Comparison of ENCODE assay signal across 13 cellular contexts in the genomic region with DNA sequence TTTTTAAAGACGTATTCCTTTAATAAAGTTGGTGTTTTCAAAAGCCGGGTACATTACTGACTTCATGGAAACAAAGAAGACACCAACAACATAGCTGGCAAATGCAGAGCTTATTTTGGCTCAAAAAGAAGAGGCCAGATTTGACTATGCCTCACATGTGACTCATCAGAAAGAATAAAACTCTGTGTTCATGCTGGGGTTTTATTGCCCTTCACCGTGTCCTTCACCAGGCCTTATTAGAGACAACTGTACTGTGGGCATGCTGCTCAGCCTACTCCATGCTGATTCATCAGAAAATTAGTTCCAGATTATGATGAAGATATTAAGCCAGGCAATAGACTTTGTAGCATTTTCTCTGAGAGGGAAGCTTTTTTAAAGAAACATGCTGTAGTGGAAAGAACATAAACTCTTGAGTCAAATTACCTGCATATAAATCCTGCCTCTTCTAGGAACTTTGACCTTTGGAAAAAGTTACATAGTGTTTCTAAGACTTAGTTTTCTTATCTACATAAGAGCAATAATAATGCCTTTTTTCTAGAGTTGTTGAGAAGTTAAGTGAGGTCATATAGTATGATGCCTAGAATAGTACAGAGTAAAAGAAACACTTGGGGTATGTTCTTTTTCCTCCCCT.
DNase-seq lines count a peak whose midpoint lies in the region; ATAC-seq, FAIRE-seq and TF ChIP-seq lines count a peak whose summit lies in the region.
"Had no signal": no experiment of that assay in that cellular context is flagged by ENCODE, and none has a peak within 500 bp of the region (broad histone marks: within the 10 kb centered on the region; RNA-seq: fewer than 3 reads in every experiment).

No MANE protein-coding gene starts in this region.

- H3K36me3 ChIP-seq in A673 (ENCODE audit: insufficient read depth, low read length, poor library complexity, severe bottlenecking) (no peaks in the 10 kb centered on the region), left lung (peaks cover 0 to 12% of the 10 kb centered on the region in 2 donors)
- no peaks in the 10 kb centered on the region for H3K36me3 ChIP-seq in CD8-positive, alpha-beta memory T cell (ENCODE audit: insufficient read depth, low read length)

- peaks cover 4 to 30% (median 7%) of the 10 kb centered on the region in 3 donors for H3K36me3 Mint-ChIP-seq in CD8-positive, alpha-beta memory T cell

- H3K4me3 Mint-ChIP-seq in CD8-positive, alpha-beta memory T cell: no peak overlapping the region
- H3K4me3 Mint-ChIP-seq: H9, IgD-negative memory B cell had no signal

- FAIRE-seq in D721Med (lab: Jason Lieb, UNC): no peak
- FAIRE-seq: GM18507 had no signal

- intact Hi-C loops in A673 (cut with micrococcal nuclease; ENCODE audit: unreplicated experiment): no loop called here
- intact Hi-C loops in left lung (cut with DNase I): no loop called here

- CTCF ChIA-PET in A673 (lab: Charles Lee): no interaction called here
- CTCF ChIA-PET in CD8-positive, alpha-beta memory T cell (lab: Charles Lee): no interaction called here

- TF ChIP-seq CTCF in A673 (conservative IDR thresholded peaks at IDR 0.05; ENCODE audit: low read depth, low read length) (no peak), choroid plexus epithelial cell (conservative IDR thresholded peaks at IDR 0.05; ENCODE audit: low read depth, low read length) (no peak), left lung (IDR thresholded peaks at IDR 0.05) (no peak), D721Med (IDR thresholded peaks at IDR 0.05; ENCODE audit: insufficient read depth, missing control alignments) (no peak)

- H3K4me1 ChIP-seq in A673 (ENCODE audit: insufficient read depth, low read length, poor library complexity, severe bottlenecking) (peaks cover 33% of the 10 kb centered on the region), left lung (no peaks in the 10 kb centered on the region)
- no peaks in the 10 kb centered on the region for H3K4me1 ChIP-seq in CD8-positive, alpha-beta memory T cell (ENCODE audit: insufficient read depth, low read length)

- H3K27ac Mint-ChIP-seq in CD8-positive, alpha-beta memory T cell: no peak overlapping the region
- H3K27ac Mint-ChIP-seq: H9, IgD-negative memory B cell had no signal

- peak; percentile 49 for ATAC-seq in left lung

- H3K27me3 ChIP-seq in A673 (replicated peaks; ENCODE audit: insufficient read depth, low read depth, low read length, poor library complexity) (no peaks in the 10 kb centered on the region), left lung (no peaks in the 10 kb centered on the region)
- no peaks in the 10 kb centered on the region for H3K27me3 ChIP-seq in CD8-positive, alpha-beta memory T cell (ENCODE audit: insufficient read depth, low read length, poor library complexity, severe bottlenecking)

- POLR2A ChIA-PET in A673 (lab: Charles Lee; ENCODE audit: low non-redundant PET): no interaction called here
- POLR2A ChIA-PET in CD8-positive, alpha-beta memory T cell (lab: Charles Lee): no interaction called here

- H3K4me1 Mint-ChIP-seq in CD8-positive, alpha-beta memory T cell: no peaks in the 10 kb centered on the region
- H3K4me1 Mint-ChIP-seq: H9 had no signal

- H3K9me3 Mint-ChIP-seq in CD8-positive, alpha-beta memory T cell: no peaks in the 10 kb centered on the region
- H3K9me3 Mint-ChIP-seq: H9 had no signal

- BruUV-seq in A673 (replicated peaks; lab: Mats Ljungman, UMichigan): no TSS peak

- H3K27ac ChIP-seq in A673 (ENCODE audit: low read depth, low read length, poor library complexity, severe bottlenecking) (no peak overlapping the region), left lung (peak overlapping the region in 1 of 2 donors; percentile 4), substantia nigra (ENCODE audit: low read depth, low read length, poor library complexity, severe bottlenecking) (no peak overlapping the region)
- no peak overlapping the region for H3K27ac ChIP-seq in CD8-positive, alpha-beta memory T cell (ENCODE audit: low read depth, low read length)
- H3K27ac ChIP-seq: C4-2B had no signal

- H3K27me3 Mint-ChIP-seq in CD8-positive, alpha-beta memory T cell: peaks cover 0 to 3% of the 10 kb centered on the region in 2 donors
- H3K27me3 Mint-ChIP-seq: IgD-negative memory B cell had no signal

- DNase-seq in A673 (ENCODE audit: low spot score) (peak; percentile 84), M059J (ENCODE audit: low read depth) (peak; percentile 92), choroid plexus epithelial cell (ENCODE audit: low read depth) (peak; percentile 86), left lung (no peak), D721Med (ENCODE audit: insufficient read length, low spot score) (no peak), NCI-H526 treated with DMSO at 0.1 percent for 48 hours (lab: John Stamatoyannopoulos, UW) (no peak), substantia nigra (lab: John Stamatoyannopoulos, UW) (no peak)
- DNase-seq in CD8-positive, alpha-beta memory T cell: no peak
- DNase-seq: H9, NCI-H748 treated with DMSO at 0.1 percent for 48 hours had no signal

- no peak overlapping the region for H3K4me3 ChIP-seq in A673 (ENCODE audit: low read depth, low read length, poor library complexity, severe bottlenecking)
- no peak overlapping the region for H3K4me3 ChIP-seq in choroid plexus epithelial cell (ENCODE audit: low read depth, low read length)
- H3K4me3 ChIP-seq in left lung: no peak overlapping the region
- H3K4me3 ChIP-seq in CD8-positive, alpha-beta memory T cell (ENCODE audit: low read length): no peak overlapping the region

- H3K9me3 ChIP-seq in A673 (ENCODE audit: low read depth, low read length, poor library complexity, severe bottlenecking) (no peaks in the 10 kb centered on the region), left lung (no peaks in the 10 kb centered on the region)
- no peaks in the 10 kb centered on the region for H3K9me3 ChIP-seq in CD8-positive, alpha-beta memory T cell (ENCODE audit: low read length)

Comparison
In these comparisons a context has a peak if more than half of its experiments do, and no peak if none do; other contexts are left out.
1. DNase-seq: peak in A673 (single experiment), M059J (single experiment) and choroid plexus epithelial cell (single experiment); none in left lung (0 of 2), D721Med (single experiment), NCI-H526 treated with DMSO at 0.1 percent for 48 hours (single experiment), substantia nigra (0 of 49) and CD8-positive, alpha-beta memory T cell (0 of 5).